ENCODE assay signal across 26 cellular contexts in the genomic region with DNA sequence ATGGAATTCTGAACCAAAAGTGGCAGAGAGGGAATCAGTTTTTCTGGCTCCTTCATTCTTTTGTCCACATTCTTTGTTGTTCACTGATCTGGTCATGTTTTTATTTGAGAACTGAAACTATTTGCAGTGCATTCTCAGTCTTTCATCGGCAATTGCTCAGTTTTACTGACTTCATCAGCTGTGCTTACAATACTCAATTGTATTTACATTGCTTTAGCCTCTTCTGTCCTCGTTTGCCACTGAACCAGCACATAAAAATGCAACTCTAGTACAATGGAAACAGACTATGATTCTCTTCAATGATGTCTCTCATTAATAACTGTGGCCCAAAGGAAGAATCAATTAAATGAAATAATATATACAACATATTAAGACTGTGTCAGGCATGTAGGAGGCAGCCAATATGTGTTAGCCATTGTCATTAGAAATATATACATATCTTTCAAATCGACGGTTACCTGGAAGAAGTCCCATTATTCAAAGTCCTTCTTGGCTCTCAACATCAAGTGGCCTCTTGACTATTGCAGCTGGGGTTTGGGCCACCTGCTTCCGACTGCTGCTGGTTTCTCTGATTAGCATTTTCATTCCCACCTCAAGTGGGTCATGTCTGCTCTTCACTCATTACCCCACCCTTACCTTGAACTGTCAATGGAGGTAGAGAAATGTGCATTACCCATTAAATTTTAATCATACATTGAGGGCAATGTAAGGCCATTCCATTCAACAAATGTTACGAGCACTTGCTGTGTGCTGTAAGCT.
DNase-seq lines count a peak whose midpoint lies in the region; ATAC-seq and TF ChIP-seq lines count a peak whose summit lies in the region.
"Had no signal": no experiment of that assay in that cellular context is flagged by ENCODE, and none has a peak within 500 bp of the region (broad histone marks: within the 10 kb centered on the region; RNA-seq: fewer than 3 reads in every experiment).

No MANE protein-coding gene starts in this region.

- H3K9me3 ChIP-seq in endodermal cell (ENCODE audit: control insufficient read depth, low read length): no peaks in the 10 kb centered on the region
- H3K9me3 ChIP-seq: heart left ventricle, prostate gland had no signal

- peaks cover 14% of the 10 kb centered on the region for H3K4me1 ChIP-seq in endodermal cell (ENCODE audit: control insufficient read depth, insufficient read depth, low read length)
- H3K4me1 ChIP-seq: prostate gland had no signal

- DNase-seq in NCI-H1417 treated with DMSO at 0.1 percent for 48 hours (lab: John Stamatoyannopoulos, UW) (peak; percentile 79), NCI-H345 (lab: John Stamatoyannopoulos, UW) (peak; percentile 96), endodermal cell (peak; percentile 23), brain microvascular endothelial cell (no peak), GM03348 (ENCODE audit: low spot score) (no peak), mesenteric fat pad (ENCODE audit: low spot score) (no peak)
- no peak for DNase-seq in activated CD8-positive, alpha-beta memory T cell treated with anti-CD3 and anti-CD28 coated beads, Interleukin-2, amount 10 ng/mL, durations not matched to agents 7 days and 5 days
- DNase-seq: activated CD4-positive, alpha-beta T cell treated with anti-CD3 and anti-CD28 coated beads, Interleukin-2, amount 10 ng/mL, durations not matched to agents 7 days and 5 days; activated naive CD4-positive, alpha-beta T cell treated with Interleukin-2 at 50 U/mL for 16 hours; activated T-cell treated with anti-CD3 and anti-CD28 coated beads for 4 hours; anterior cingulate cortex; Calu3; cerebellar nuclear complex; effector memory CD8-positive, alpha-beta T cell; heart left ventricle; HFFc6; islet precursor cell; Karpas-422; mesendoderm; NCI-H1694; small intestine; stimulated activated CD4-positive, alpha-beta T cell treated with anti-CD3 and anti-CD28 coated beads, Interleukin-4, amount 100 ng/mL, for 24 hours; SW 1271 had no signal

- H3K36me3 Mint-ChIP-seq in endodermal cell (ENCODE audit: low read depth): no peaks in the 10 kb centered on the region
- H3K36me3 Mint-ChIP-seq in activated CD8-positive, alpha-beta memory T cell treated with anti-CD3 and anti-CD28 coated beads, Interleukin-2, amount 10 ng/mL, durations not matched to agents 7 days and 5 days: no peaks in the 10 kb centered on the region

- no peak overlapping the region for H3K9ac ChIP-seq in endodermal cell (ENCODE audit: extremely low read depth, low read length, poor library complexity, severe bottlenecking)

- H3K27ac Mint-ChIP-seq in endodermal cell: no peak overlapping the region
- H3K27ac Mint-ChIP-seq in activated CD8-positive, alpha-beta memory T cell treated with anti-CD3 and anti-CD28 coated beads, Interleukin-2, amount 10 ng/mL, durations not matched to agents 7 days and 5 days: no peak overlapping the region
- H3K27ac Mint-ChIP-seq: activated CD4-positive, alpha-beta T cell treated with anti-CD3 and anti-CD28 coated beads, Interleukin-2, amount 10 ng/mL, durations not matched to agents 7 days and 5 days; effector memory CD8-positive, alpha-beta T cell; HFFc6; nephron had no signal

- H3K4me1 Mint-ChIP-seq in endodermal cell: peaks cover 46% of the 10 kb centered on the region
- H3K4me1 Mint-ChIP-seq in activated CD8-positive, alpha-beta memory T cell treated with anti-CD3 and anti-CD28 coated beads, Interleukin-2, amount 10 ng/mL, durations not matched to agents 7 days and 5 days: no peaks in the 10 kb centered on the region
- H3K4me1 Mint-ChIP-seq: activated CD4-positive, alpha-beta T cell treated with anti-CD3 and anti-CD28 coated beads, Interleukin-2, amount 10 ng/mL, durations not matched to agents 7 days and 5 days had no signal

- TF ChIP-seq CTCF in endodermal cell (conservative IDR thresholded peaks at IDR 0.05) (no peak), brain microvascular endothelial cell (IDR thresholded peaks at IDR 0.05; ENCODE audit: low read depth, low read length, missing control alignments) (no peak)

- no peaks in the 10 kb centered on the region for H3K9me3 Mint-ChIP-seq in endodermal cell
- no peaks in the 10 kb centered on the region for H3K9me3 Mint-ChIP-seq in activated CD8-positive, alpha-beta memory T cell treated with anti-CD3 and anti-CD28 coated beads, Interleukin-2, amount 10 ng/mL, durations not matched to agents 7 days and 5 days (ENCODE audit: low read depth)
- H3K9me3 Mint-ChIP-seq: activated CD4-positive, alpha-beta T cell treated with anti-CD3 and anti-CD28 coated beads, Interleukin-2, amount 10 ng/mL, durations not matched to agents 7 days and 5 days; nephron had no signal

- H3K4me3 Mint-ChIP-seq in endodermal cell: no peak overlapping the region
- no peak overlapping the region for H3K4me3 Mint-ChIP-seq in activated CD8-positive, alpha-beta memory T cell treated with anti-CD3 and anti-CD28 coated beads, Interleukin-2, amount 10 ng/mL, durations not matched to agents 7 days and 5 days
- H3K4me3 Mint-ChIP-seq: activated CD4-positive, alpha-beta T cell treated with anti-CD3 and anti-CD28 coated beads, Interleukin-2, amount 10 ng/mL, durations not matched to agents 7 days and 5 days; effector memory CD8-positive, alpha-beta T cell; HFFc6; nephron had no signal

- peaks cover 4% of the 10 kb centered on the region for H3K27me3 Mint-ChIP-seq in endodermal cell (ENCODE audit: insufficient read depth)
- H3K27me3 Mint-ChIP-seq in activated CD8-positive, alpha-beta memory T cell treated with anti-CD3 and anti-CD28 coated beads, Interleukin-2, amount 10 ng/mL, durations not matched to agents 7 days and 5 days: no peaks in the 10 kb centered on the region
- H3K27me3 Mint-ChIP-seq: activated CD4-positive, alpha-beta T cell treated with anti-CD3 and anti-CD28 coated beads, Interleukin-2, amount 10 ng/mL, durations not matched to agents 7 days and 5 days had no signal

- H3K27ac ChIP-seq in endodermal cell (ENCODE audit: low read depth, low read length) (no peak overlapping the region), brain microvascular endothelial cell (no peak overlapping the region)
- H3K27ac ChIP-seq: heart left ventricle, prostate gland, RWPE1 had no signal

- in situ Hi-C loops in brain microvascular endothelial cell (cut with HindIII; ENCODE audit: low pct_ligation_motif_present, low sequenced_read_pairs): no loop called here

- CTCF ChIA-PET in activated CD8-positive, alpha-beta memory T cell treated with anti-CD3 and anti-CD28 coated beads, Interleukin-2, amount 10 ng/mL, durations not matched to agents 7 days and 5 days (lab: Charles Lee): no interaction called here

- H3K4me3 ChIP-seq in endodermal cell (ENCODE audit: low read length) (no peak overlapping the region), brain microvascular endothelial cell (ENCODE audit: low read depth, low read length) (no peak overlapping the region)
- H3K4me3 ChIP-seq: heart left ventricle, prostate gland had no signal

- H3K36me3 ChIP-seq in endodermal cell (ENCODE audit: control insufficient read depth, insufficient read depth, low read length) (no peaks in the 10 kb centered on the region), brain microvascular endothelial cell (replicated peaks) (no peaks in the 10 kb centered on the region)
- H3K36me3 ChIP-seq: heart left ventricle, prostate gland had no signal

- no peak for ATAC-seq in activated CD8-positive, alpha-beta memory T cell treated with anti-CD3 and anti-CD28 coated beads, Interleukin-2, amount 10 ng/mL, durations not matched to agents 7 days and 5 days
- ATAC-seq: effector memory CD8-positive, alpha-beta T cell; heart left ventricle had no signal

- whole genome bisulfite sequencing in endodermal cell (ENCODE audit: insufficient coverage in 1 of 2, insufficient read length in 1 of 2), 2 experiments: 94 to 100% methylated on average over 4 to 6 of the region's 6 CpGs

- H3K27me3 ChIP-seq in endodermal cell (ENCODE audit: control insufficient read depth, insufficient read depth, low read length, poor library complexity, severe bottlenecking) (no peaks in the 10 kb centered on the region), brain microvascular endothelial cell (replicated peaks) (no peaks in the 10 kb centered on the region)
- H3K27me3 ChIP-seq: heart left ventricle had no signal

Comparison
In these comparisons a context has a peak if more than half of its experiments do, and no peak if none do; other contexts are left out.
1. DNase-seq: peak in NCI-H1417 treated with DMSO at 0.1 percent for 48 hours (single experiment), NCI-H345 (single experiment) and endodermal cell (single experiment); none in brain microvascular endothelial cell (single experiment), GM03348 (single experiment), mesenteric fat pad (single experiment) and activated CD8-positive, alpha-beta memory T cell treated with anti-CD3 and anti-CD28 coated beads, Interleukin-2, amount 10 ng/mL, durations not matched to agents 7 days and 5 days (single experiment).